ENCODE assay signal across 14 cellular contexts in the genomic region with DNA sequence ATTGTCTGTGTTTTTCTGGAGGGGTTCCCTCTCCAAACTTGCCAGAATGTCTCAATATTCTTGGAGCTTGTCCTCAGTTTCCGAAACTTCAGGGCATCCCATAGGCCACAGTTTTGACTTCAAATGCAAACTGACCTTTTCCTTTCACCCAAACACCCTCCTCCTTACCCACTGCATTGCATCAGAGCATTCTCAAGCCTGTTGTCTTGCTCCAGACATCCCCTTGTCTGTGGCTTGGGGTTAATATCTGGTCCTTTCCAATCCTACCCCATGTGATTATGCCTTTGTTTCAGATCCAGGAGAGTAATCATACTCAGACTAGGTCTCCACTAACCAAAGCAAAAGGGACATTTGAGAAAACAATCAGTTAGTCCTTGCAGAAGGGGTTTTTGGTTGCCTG.
"Had no signal": no experiment of that assay in that cellular context is flagged by ENCODE, and none has a peak within 500 bp of the region (broad histone marks: within the 10 kb centered on the region; RNA-seq: fewer than 3 reads in every experiment).

No MANE protein-coding gene starts in this region.

- H3K27ac ChIP-seq: epithelial cell of prostate, gastroesophageal sphincter, psoas muscle had no signal

- H3K4me1 Mint-ChIP-seq: activated CD4-positive, alpha-beta T cell treated with anti-CD3 and anti-CD28 coated beads, Interleukin-2, amount 10 ng/mL, durations not matched to agents 7 days and 5 days; activated naive CD8-positive, alpha-beta T cell treated with anti-CD3 and anti-CD28 coated beads for 36 hours; stimulated activated memory B cell treated with anti-CD40 and anti-IgM and Interleukin-4, amounts not matched to agents 10 μg/mL and 1 μg/mL and 100 μg/mL, for 72 hours had no signal

- H3K27ac Mint-ChIP-seq: activated CD4-positive, alpha-beta T cell treated with anti-CD3 and anti-CD28 coated beads, Interleukin-2, amount 10 ng/mL, durations not matched to agents 7 days and 5 days; activated naive CD8-positive, alpha-beta T cell treated with anti-CD3 and anti-CD28 coated beads for 36 hours; activated T-cell treated with anti-CD3 and anti-CD28 coated beads, Interleukin-2, amount 50 U/mL, for 72 hours; mesothelial cell of epicardium; nephron progenitor cell; stimulated activated memory B cell treated with anti-CD40 and anti-IgM and Interleukin-4, amounts not matched to agents 10 μg/mL and 1 μg/mL and 100 μg/mL, for 72 hours had no signal

- H3K27me3 ChIP-seq: gastroesophageal sphincter had no signal

- H3K4me3 ChIP-seq: gastroesophageal sphincter, psoas muscle had no signal

- H3K4me3 Mint-ChIP-seq: activated CD4-positive, alpha-beta T cell treated with anti-CD3 and anti-CD28 coated beads, Interleukin-2, amount 10 ng/mL, durations not matched to agents 7 days and 5 days; activated naive CD8-positive, alpha-beta T cell treated with anti-CD3 and anti-CD28 coated beads for 36 hours; activated T-cell treated with anti-CD3 and anti-CD28 coated beads, Interleukin-2, amount 50 U/mL, for 72 hours; mesothelial cell of epicardium; nephron progenitor cell; stimulated activated memory B cell treated with anti-CD40 and anti-IgM and Interleukin-4, amounts not matched to agents 10 μg/mL and 1 μg/mL and 100 μg/mL, for 72 hours had no signal

- H3K9me3 Mint-ChIP-seq: activated CD4-positive, alpha-beta T cell treated with anti-CD3 and anti-CD28 coated beads, Interleukin-2, amount 10 ng/mL, durations not matched to agents 7 days and 5 days; activated naive CD8-positive, alpha-beta T cell treated with anti-CD3 and anti-CD28 coated beads for 36 hours; activated T-cell treated with anti-CD3 and anti-CD28 coated beads, Interleukin-2, amount 50 U/mL, for 72 hours; mesothelial cell of epicardium; nephron progenitor cell; stimulated activated memory B cell treated with anti-CD40 and anti-IgM and Interleukin-4, amounts not matched to agents 10 μg/mL and 1 μg/mL and 100 μg/mL, for 72 hours had no signal

- DNase-seq: activated CD8-positive, alpha-beta memory T cell treated with anti-CD3 and anti-CD28 coated beads, Interleukin-2, amount 50 U/mL, for 48 hours; activated gamma-delta T cell; hippocampal formation; stimulated activated CD4-positive, alpha-beta T cell treated with anti-CD3 and anti-CD28 coated beads, Interleukin-12 subunit alpha, Interleukin-12 subunit beta, amount 100 ng/mL, for 4 hours had no signal

- H3K4me1 ChIP-seq: gastroesophageal sphincter, psoas muscle had no signal

- H3K36me3 ChIP-seq: gastroesophageal sphincter had no signal

- H3K36me3 Mint-ChIP-seq: activated naive CD8-positive, alpha-beta T cell treated with anti-CD3 and anti-CD28 coated beads for 36 hours; mesothelial cell of epicardium; stimulated activated memory B cell treated with anti-CD40 and anti-IgM and Interleukin-4, amounts not matched to agents 10 μg/mL and 1 μg/mL and 100 μg/mL, for 72 hours had no signal

- H3K27me3 Mint-ChIP-seq: activated CD4-positive, alpha-beta T cell treated with anti-CD3 and anti-CD28 coated beads, Interleukin-2, amount 10 ng/mL, durations not matched to agents 7 days and 5 days; activated naive CD8-positive, alpha-beta T cell treated with anti-CD3 and anti-CD28 coated beads for 36 hours; stimulated activated memory B cell treated with anti-CD40 and anti-IgM and Interleukin-4, amounts not matched to agents 10 μg/mL and 1 μg/mL and 100 μg/mL, for 72 hours had no signal

- FAIRE-seq: keratinocyte had no signal

- ATAC-seq: activated T-cell treated with anti-CD3 and anti-CD28 coated beads, Interleukin-2, amount 50 U/mL, for 72 hours; gastroesophageal sphincter; stimulated activated memory B cell treated with anti-CD40 and anti-IgM and Interleukin-4, amounts not matched to agents 10 μg/mL and 1 μg/mL and 100 μg/mL, for 72 hours had no signal

- H3K9me3 ChIP-seq: gastroesophageal sphincter, psoas muscle had no signal
